ENCODE assay signal across 6 cellular contexts in the genomic region with DNA sequence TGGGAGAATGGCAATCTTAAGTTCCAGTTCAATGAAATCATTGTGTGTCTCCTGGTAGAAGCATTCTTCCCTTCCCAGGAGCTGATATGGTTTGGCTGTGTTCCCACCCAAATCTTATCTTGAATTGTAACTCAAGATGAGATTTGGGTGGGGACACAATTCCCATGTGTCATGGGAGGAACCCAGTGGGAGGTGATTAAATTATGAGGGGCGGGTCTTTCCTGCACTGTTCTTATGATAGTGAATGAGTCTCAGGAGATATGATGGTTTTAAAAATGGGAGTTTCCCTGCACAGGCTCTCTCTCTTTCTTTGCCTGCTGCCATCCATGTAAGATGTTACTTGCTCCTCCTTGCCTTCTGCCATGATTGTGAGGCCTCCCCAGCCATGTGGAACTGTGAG.
DNase-seq lines count a peak whose midpoint lies in the region; ATAC-seq, FAIRE-seq and TF ChIP-seq lines count a peak whose summit lies in the region.
"Not testable (repeated sequence)": the region's sequence is repeated elsewhere in the genome, so short reads cannot be mapped to it uniquely, and the experiment has no call there.

No MANE protein-coding gene starts in this region.

- not testable (repeated sequence) for H3K4me2 ChIP-seq in IMR-90 (ENCODE audit: low read depth, low read length); K562 (ENCODE audit: insufficient read depth, low read length)

- H2AK9ac ChIP-seq in IMR-90 (replicated peaks; ENCODE audit: low read depth, low read length, poor library complexity), result not testable (repeated sequence)

- H3K4me1 Mint-ChIP-seq in activated CD4-positive, alpha-beta T cell treated with anti-CD3 and anti-CD28 coated beads, Interleukin-2, amount 10 ng/mL, durations not matched to agents 24 days and 14 days, result not testable (repeated sequence)

- H3K79me1 ChIP-seq in IMR-90 (ENCODE audit: low read depth in 1 of 2, low read length in 2 of 2), result not testable (repeated sequence)

- H2AK5ac ChIP-seq in IMR-90 (ENCODE audit: low read depth, low read length), result not testable (repeated sequence)

- TF ChIP-seq EP300 in K562 (IDR thresholded peaks at IDR 0.05; ENCODE audit: low read length), result not testable (repeated sequence)

- not testable (repeated sequence) for TF ChIP-seq POLR2A in IMR-90 (IDR thresholded peaks at IDR 0.05; ENCODE audit: low read depth, low read length); K562 (conservative IDR thresholded peaks at IDR 0.05)

- WGBS in IMR-90 (ENCODE audit: extremely low coverage in 2 of 2, insufficient read length in 1 of 2), 2 experiments, result no CpG with 5 or more reads among the region's 1 CpG
- WGBS in K562 (ENCODE audit: insufficient coverage, low coverage, missing lambda C conversion rate), result 50% methylated on average over 1 of the region's 1 CpG

- TF ChIP-seq CTCF in IMR-90 (conservative IDR thresholded peaks at IDR 0.05; ENCODE audit: low read depth, low read length); K562 (IDR thresholded peaks at IDR 0.05 in 2 of 3, conservative IDR thresholded peaks at IDR 0.05 in 1 of 3; ENCODE audit: insufficient read depth in 2 of 3, low read depth in 1 of 3, low read length in 3 of 3); fibroblast of the aortic adventitia (IDR thresholded peaks at IDR 0.05; ENCODE audit: insufficient read depth, low read length): not testable (repeated sequence)

- H3K27me3 ChIP-seq in IMR-90 (ENCODE audit: control insufficient read depth, insufficient read depth, low read length); K562 (ENCODE audit: control insufficient read depth in 2 of 2, insufficient read depth in 2 of 2, low read length in 2 of 2): not testable (repeated sequence)

- H3K9me3 Mint-ChIP-seq in activated CD4-positive, alpha-beta T cell treated with anti-CD3 and anti-CD28 coated beads, Interleukin-2, amount 10 ng/mL, durations not matched to agents 24 days and 14 days, result peaks cover 22% of the 10 kb centered on the region

- ATAC-seq in IMR-90 (ENCODE audit: low read depth); K562: not testable (repeated sequence)
- ATAC-seq in left colon, result peak; percentile 33

- H3K23ac ChIP-seq in IMR-90 (ENCODE audit: low read depth, low read length), result not testable (repeated sequence)

- not testable (repeated sequence) for H2AFZ ChIP-seq in IMR-90 (replicated peaks; ENCODE audit: low read length, poor library complexity); K562 (ENCODE audit: low read depth, low read length)

- not testable (repeated sequence) for H3K27ac ChIP-seq in IMR-90 (ENCODE audit: insufficient read depth, low read length); K562 (ENCODE audit: extremely low read depth, low read depth, low read length)

- intact Hi-C loops in IMR-90 (cut with micrococcal nuclease); activated CD4-positive, alpha-beta T cell treated with anti-CD3 and anti-CD28 coated beads, Interleukin-2, amount 10 ng/mL, durations not matched to agents 24 days and 14 days (cut with micrococcal nuclease); K562 (cut with micrococcal nuclease); left colon (cut with DNase I, micrococcal nuclease): not testable (repeated sequence)

- TF ChIP-seq RAD21 in IMR-90 (IDR thresholded peaks at IDR 0.05; ENCODE audit: low read length); K562 (CRISPR knock-in tag; conservative IDR thresholded peaks at IDR 0.05 in 1 of 2, IDR thresholded peaks at IDR 0.05 in 1 of 2): not testable (repeated sequence)

- not testable (repeated sequence) for H3K79me2 ChIP-seq in K562 (ENCODE audit: control insufficient read depth, insufficient read depth, low read length)

- not testable (repeated sequence) for H3K56ac ChIP-seq in IMR-90 (ENCODE audit: extremely low read depth, insufficient read depth, low read length)

- not testable (repeated sequence) for H3K18ac ChIP-seq in IMR-90 (ENCODE audit: low read depth, low read length)

- not testable (repeated sequence) for H4K8ac ChIP-seq in IMR-90 (ENCODE audit: low read depth in 2 of 2, low read length in 2 of 2)

- H2BK15ac ChIP-seq in IMR-90 (ENCODE audit: low read depth, low read length), result not testable (repeated sequence)

- dilution Hi-C loops in IMR-90 (cut with HindIII; ENCODE audit: low sequenced_read_pairs, unreplicated experiment), result not testable (repeated sequence)

- not testable (repeated sequence) for H4K91ac ChIP-seq in IMR-90 (ENCODE audit: insufficient read depth, low read depth, low read length)

- not testable (repeated sequence) for BruUV-seq in IMR-90 (replicated peaks; lab: Mats Ljungman, UMichigan); K562 (replicated peaks; lab: Mats Ljungman, UMichigan)

- H3K36me3 Mint-ChIP-seq in activated CD4-positive, alpha-beta T cell treated with anti-CD3 and anti-CD28 coated beads, Interleukin-2, amount 10 ng/mL, durations not matched to agents 24 days and 14 days (ENCODE audit: low read depth), result not testable (repeated sequence)

- POLR2A ChIA-PET in IMR-90 (lab: Charles Lee; ENCODE audit: unreplicated experiment), result not testable (repeated sequence)
- POLR2A ChIA-PET in K562 (lab: Yijun Ruan, JAX), result interaction anchor here (0.7 kb wide), 1 partner anchor 403 kb away, joined by 4 read pairs; no protein-coding TSS in a partner anchor

- H3K27ac Mint-ChIP-seq in activated CD4-positive, alpha-beta T cell treated with anti-CD3 and anti-CD28 coated beads, Interleukin-2, amount 10 ng/mL, durations not matched to agents 24 days and 14 days, result peak overlapping the region; percentile 6

- not testable (repeated sequence) for H3K4me3 ChIP-seq in IMR-90 (ENCODE audit: insufficient read depth, low read depth, low read length); K562; fibroblast of the aortic adventitia (ENCODE audit: low read depth, low read length)

- CTCF ChIA-PET in IMR-90 (lab: Yijun Ruan, JAX); K562 (lab: Yijun Ruan, JAX; ENCODE audit: low intra/inter-chr PET ratio): not testable (repeated sequence)

- H2BK20ac ChIP-seq in IMR-90 (ENCODE audit: low read depth, low read length), result not testable (repeated sequence)

- H3K4me1 ChIP-seq in IMR-90 (ENCODE audit: control insufficient read depth, insufficient read depth, low read length); K562 (replicated peaks in 1 of 2; ENCODE audit: control insufficient read depth in 2 of 2, insufficient read depth in 2 of 2, low read length in 2 of 2): not testable (repeated sequence)

- not testable (repeated sequence) for FAIRE-seq in K562 (lab: Jason Lieb, UNC)

- not testable (repeated sequence) for H4K20me1 ChIP-seq in IMR-90 (ENCODE audit: insufficient read depth, low read length); K562 (replicated peaks; ENCODE audit: control insufficient read depth, insufficient read depth, low read length)

- in situ Hi-C loops in IMR-90 (cut with MboI; ENCODE audit: low sequenced_read_pairs); K562 (cut with MboI): not testable (repeated sequence)

- H3K4ac ChIP-seq in IMR-90 (ENCODE audit: low read depth, low read length), result not testable (repeated sequence)

- H3K14ac ChIP-seq in IMR-90 (replicated peaks; ENCODE audit: low read depth, low read length), result not testable (repeated sequence)

- DNase-seq in A172 (ENCODE audit: low spot score) (peak; percentile 48), IMR-90 (peak; percentile 45), fibroblast of the aortic adventitia (ENCODE audit: low read depth) (peak; percentile 74)
- DNase-seq in activated CD4-positive, alpha-beta T cell treated with anti-CD3 and anti-CD28 coated beads, Interleukin-2, amount 10 ng/mL, durations not matched to agents 24 days and 14 days; K562 (ENCODE audit: extremely low read depth in 1 of 4, low spot score in 3 of 4); left colon: not testable (repeated sequence)

- H3K36me3 ChIP-seq in IMR-90 (ENCODE audit: control insufficient read depth, insufficient read depth, low read length); K562 (ENCODE audit: control insufficient read depth, insufficient read depth, low read length): not testable (repeated sequence)

- H3K4me3 Mint-ChIP-seq in activated CD4-positive, alpha-beta T cell treated with anti-CD3 and anti-CD28 coated beads, Interleukin-2, amount 10 ng/mL, durations not matched to agents 24 days and 14 days, result not testable (repeated sequence)

- H3K9ac ChIP-seq in IMR-90 (ENCODE audit: low read depth, low read length); K562 (ENCODE audit: insufficient read depth in 1 of 2, low read depth in 2 of 2, low read length in 2 of 2): not testable (repeated sequence)

- H2BK120ac ChIP-seq in IMR-90 (ENCODE audit: low read depth, low read length), result not testable (repeated sequence)

- not testable (repeated sequence) for H3K9me3 ChIP-seq in IMR-90 (ENCODE audit: control insufficient read depth, insufficient read depth, low read length)
- peaks cover 15% of the 10 kb centered on the region for H3K9me3 ChIP-seq in K562 (replicated peaks; ENCODE audit: control insufficient read depth, insufficient read depth, low read depth, low read length)

- not testable (repeated sequence) for H4K5ac ChIP-seq in IMR-90 (ENCODE audit: low read depth, low read length)

- H2BK5ac ChIP-seq in IMR-90 (ENCODE audit: low read depth, low read length, poor library complexity, severe bottlenecking), result not testable (repeated sequence)

- not testable (repeated sequence) for H3K9me1 ChIP-seq in IMR-90 (ENCODE audit: insufficient read depth, low read length); K562 (ENCODE audit: control insufficient read depth, insufficient read depth, low read length)

- H3K27me3 Mint-ChIP-seq in activated CD4-positive, alpha-beta T cell treated with anti-CD3 and anti-CD28 coated beads, Interleukin-2, amount 10 ng/mL, durations not matched to agents 24 days and 14 days, result not testable (repeated sequence)
